Comparison of ENCODE assay signal across 9 cellular contexts in the genomic region with DNA sequence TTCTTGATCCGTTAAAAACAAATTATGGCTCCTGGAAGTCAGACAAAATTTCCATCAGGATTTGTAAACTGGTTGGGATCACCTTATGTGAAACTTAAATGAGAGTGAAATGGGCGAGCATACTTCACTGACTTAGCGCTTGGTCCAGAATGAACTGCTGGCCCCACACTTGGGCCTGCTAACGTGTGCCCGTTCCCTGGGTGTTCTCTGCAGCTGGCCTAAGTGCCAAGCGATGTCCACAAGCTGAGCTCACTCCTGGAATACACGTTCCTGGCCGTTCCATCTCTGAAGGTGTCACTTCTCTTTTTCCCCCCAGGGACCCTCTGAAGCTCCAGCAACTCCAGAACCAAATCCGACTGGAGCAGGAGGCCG.
DNase-seq lines count a peak whose midpoint lies in the region; ATAC-seq and TF ChIP-seq lines count a peak whose summit lies in the region.
"Had no signal": no experiment of that assay in that cellular context is flagged by ENCODE, and none has a peak within 500 bp of the region (broad histone marks: within the 10 kb centered on the region; RNA-seq: fewer than 3 reads in every experiment).

No MANE protein-coding gene starts in this region.

- ATAC-seq in GM23338 (peak; percentile 33), GM18519 (IDR thresholded peaks at IDR 0.05; ENCODE audit: low FRiP score, unreplicated experiment) (no peak)

- H3K27me3 ChIP-seq in GM23338 (ENCODE audit: insufficient read depth): peaks cover 36% of the 10 kb centered on the region
- no peaks in the 10 kb centered on the region; the same call in 1 of the 2 replicates for H3K27me3 ChIP-seq in iPS DF 6.9 (ENCODE audit: control insufficient read depth, insufficient read depth, low read length)
- no peaks in the 10 kb centered on the region for H3K27me3 ChIP-seq in skeletal muscle tissue (ENCODE audit: control insufficient read depth in 3 of 3, insufficient read depth in 3 of 3, low read length in 3 of 3)

- H3K36me3 ChIP-seq in GM23338 (ENCODE audit: insufficient read depth) (no peaks in the 10 kb centered on the region), iPS DF 6.9 (ENCODE audit: control insufficient read depth, insufficient read depth, low read length) (no peaks in the 10 kb centered on the region), skeletal muscle tissue (ENCODE audit: control insufficient read depth in 3 of 3, insufficient read depth in 3 of 3, low read length in 3 of 3) (peaks cover 0 to 2% (median 0%) of the 10 kb centered on the region in 3 donors)

- no peak overlapping the region for H3K27ac ChIP-seq in GM23338 (ENCODE audit: low read depth)
- H3K27ac ChIP-seq in iPS DF 6.9 (ENCODE audit: low read length): no peak overlapping the region
- peak overlapping the region; percentile 38 for H3K27ac ChIP-seq in skeletal muscle tissue (ENCODE audit: low read depth, low read length)

- no peak overlapping the region for H3K27ac Mint-ChIP-seq in GM23338
- H3K27ac Mint-ChIP-seq in activated naive CD8-positive, alpha-beta T cell treated with anti-CD3 and anti-CD28 coated beads for 36 hours: no peak overlapping the region

- H4K20me1 ChIP-seq in GM23338 (replicated peaks; ENCODE audit: insufficient read depth): no peaks in the 10 kb centered on the region

- H3K79me2 ChIP-seq in GM23338 (replicated peaks; ENCODE audit: insufficient read depth): no peaks in the 10 kb centered on the region

- H2AFZ ChIP-seq in GM23338: peak overlapping the region; percentile 93

- in situ Hi-C loops in KBM-7 (cut with MboI; ENCODE audit: low pct_unique_long_range_greater_than_20kb, low sequenced_read_pairs): no loop called here

- H3K9ac ChIP-seq in skeletal muscle tissue (ENCODE audit: low read depth in 1 of 3, low read length in 3 of 3): peak overlapping the region; percentile 18 to 55 (median 35)

- H3K4me3 Mint-ChIP-seq in GM23338: peak overlapping the region; percentile 75
- peak overlapping the region; percentile 38 for H3K4me3 Mint-ChIP-seq in activated naive CD8-positive, alpha-beta T cell treated with anti-CD3 and anti-CD28 coated beads for 36 hours

- intact Hi-C loops in posterior vena cava (cut with DNase I): no loop called here

- H3F3A ChIP-seq in GM23338 (replicated peaks; ENCODE audit: low read depth): no peaks in the 10 kb centered on the region

- no peaks in the 10 kb centered on the region for H3K9me3 Mint-ChIP-seq in GM23338
- H3K9me3 Mint-ChIP-seq in activated naive CD8-positive, alpha-beta T cell treated with anti-CD3 and anti-CD28 coated beads for 36 hours: no peaks in the 10 kb centered on the region

- peaks cover 12% of the 10 kb centered on the region for H3K4me1 Mint-ChIP-seq in GM23338
- H3K4me1 Mint-ChIP-seq in activated naive CD8-positive, alpha-beta T cell treated with anti-CD3 and anti-CD28 coated beads for 36 hours: peaks cover 2% of the 10 kb centered on the region

- H3K27me3 Mint-ChIP-seq in GM23338 (ENCODE audit: insufficient read depth, low read depth, poor library complexity): peaks cover 5% of the 10 kb centered on the region
- H3K27me3 Mint-ChIP-seq in activated naive CD8-positive, alpha-beta T cell treated with anti-CD3 and anti-CD28 coated beads for 36 hours: peaks cover 82% of the 10 kb centered on the region

- no peak for TF ChIP-seq CTCF in GM23338 (conservative IDR thresholded peaks at IDR 0.05; ENCODE audit: low read depth in 2 of 2)

- no CpG with 5 or more reads among the region's 10 CpGs for WGBS in iPS DF 6.9 (ENCODE audit: insufficient coverage, insufficient read length)

- peaks cover 8% of the 10 kb centered on the region; the same call in 2 of the 3 replicates for H3K36me3 Mint-ChIP-seq in GM23338 (ENCODE audit: low read depth)
- no peaks in the 10 kb centered on the region for H3K36me3 Mint-ChIP-seq in activated naive CD8-positive, alpha-beta T cell treated with anti-CD3 and anti-CD28 coated beads for 36 hours

- peak overlapping the region; percentile 85 for H3K4me2 ChIP-seq in GM23338

- H3K4me3 ChIP-seq in GM23338: peak overlapping the region; percentile 64
- peak overlapping the region; percentile 42; the same call in 1 of the 2 replicates for H3K4me3 ChIP-seq in iPS DF 6.9 (ENCODE audit: low read length)
- H3K4me3 ChIP-seq in skeletal muscle tissue (ENCODE audit: low read length in 3 of 3): peak overlapping the region; percentile 38 to 59 (median 41)

- H3K9me3 ChIP-seq in iPS DF 6.9 (ENCODE audit: control insufficient read depth, insufficient read depth, low read length) (no peaks in the 10 kb centered on the region), skeletal muscle tissue (ENCODE audit: control insufficient read depth in 3 of 3, low read length in 3 of 3) (no peaks in the 10 kb centered on the region)

- DNase-seq in GM23338 (ENCODE audit: low spot score) (peak; percentile 39), iPS DF 6.9 (ENCODE audit: low read depth, low spot score) (no peak), posterior vena cava (ENCODE audit: low spot score) (no peak), retina (no peak), KBM-7 (no peak)
- no peak for DNase-seq in activated naive CD8-positive, alpha-beta T cell treated with anti-CD3 and anti-CD28 coated beads for 36 hours
- DNase-seq: NCI-H2227 treated with DMSO at 0.1 percent for 48 hours had no signal

- H3K4me1 ChIP-seq in GM23338 (ENCODE audit: insufficient read depth): no peaks in the 10 kb centered on the region
- H3K4me1 ChIP-seq in iPS DF 6.9 (ENCODE audit: control insufficient read depth, insufficient read depth, low read length): peaks cover 2% of the 10 kb centered on the region; the same call in 1 of the 2 replicates
- H3K4me1 ChIP-seq in skeletal muscle tissue (ENCODE audit: control insufficient read depth in 3 of 3, insufficient read depth in 3 of 3, low read length in 3 of 3): peaks cover 16 to 26% (median 18%) of the 10 kb centered on the region in 3 donors

- no peaks in the 10 kb centered on the region for H3K9me2 ChIP-seq in GM23338 (ENCODE audit: insufficient read depth)

TF ChIP-seq in GM23338, 12 proteins besides CTCF, POLR2A, EP300 and RAD21 (continues in another document):
- TF ChIP-seq EZH2 (IDR thresholded peaks at IDR 0.05; ENCODE audit: low read depth, unreplicated experiment) (no peak), ZNF331 (CRISPR knock-in tag; IDR thresholded peaks at IDR 0.05; ENCODE audit: low read depth) (no peak), NANOG (IDR thresholded peaks at IDR 0.05; ENCODE audit: borderline replicate concordance) (no peak), EZH2phosphoT487 (IDR thresholded peaks at IDR 0.05; ENCODE audit: unreplicated experiment) (no peak), ZNF114 (CRISPR knock-in tag; IDR thresholded peaks at IDR 0.05) (no peak), JUNB (IDR thresholded peaks at IDR 0.05; ENCODE audit: unreplicated experiment) (no peak), STAT1 (IDR thresholded peaks at IDR 0.05; ENCODE audit: unreplicated experiment) (no peak), CREB1 (CRISPR knock-in tag; IDR thresholded peaks at IDR 0.05; ENCODE audit: low read depth) (no peak)
